In genomic region chr1:183912265-183912886, GRCh38 we compare ENCODE assay signal across 1 cellular context.
A peak's percentile ranks its signal among the peaks of the same experiment; 100 is the strongest.
TF ChIP-seq lines count a peak whose summit lies in the region.

No MANE protein-coding gene starts in this region.

TF ChIP-seq in GM12878, 131 proteins besides CTCF, POLR2A, EP300 and RAD21 (continued from another document and continues in another):
- TF ChIP-seq REST (IDR thresholded peaks at IDR 0.05; ENCODE audit: low read depth, low read length), result no peak
- TF ChIP-seq RAD51 (IDR thresholded peaks at IDR 0.05), result no peak
- no peak for TF ChIP-seq STAT3 (IDR thresholded peaks at IDR 0.05; ENCODE audit: low read depth, low read length)
- peak; percentile 66; the same call in 1 of the 2 replicates for TF ChIP-seq TCF12 (IDR thresholded peaks at IDR 0.05; ENCODE audit: low read depth, low read length)
- TF ChIP-seq MAX (IDR thresholded peaks at IDR 0.05; ENCODE audit: low read depth, low read length), result no peak
- no peak for TF ChIP-seq HDGF (IDR thresholded peaks at IDR 0.05)
- no peak for TF ChIP-seq CHD2 (IDR thresholded peaks at IDR 0.05; ENCODE audit: borderline replicate concordance, low read depth, low read length)
- TF ChIP-seq ZBED1 (IDR thresholded peaks at IDR 0.05; ENCODE audit: borderline replicate concordance), result no peak; the same call in none of the 2 replicates
- no peak for TF ChIP-seq SMAD1 (IDR thresholded peaks at IDR 0.05; ENCODE audit: low read depth, partially characterized antibody)
- peak; percentile 76 for TF ChIP-seq ATF2 (IDR thresholded peaks at IDR 0.05; ENCODE audit: low read length)
- TF ChIP-seq YY1 (IDR thresholded peaks at IDR 0.05; ENCODE audit: low read depth, low read length), result no peak
- peak; percentile 60; the same call in 1 of the 2 replicates for TF ChIP-seq ZNF24 (IDR thresholded peaks at IDR 0.05)
- peak; percentile 20; the same call in 1 of the 2 replicates for TF ChIP-seq TCF7 (IDR thresholded peaks at IDR 0.05; ENCODE audit: borderline replicate concordance)
- peak; percentile 60 for TF ChIP-seq IKZF1 (conservative IDR thresholded peaks at IDR 0.05)
- 0 out of 2 replicates have a peak, but pooled peaks have one; percentile 30 for TF ChIP-seq CBFB (IDR thresholded peaks at IDR 0.05; ENCODE audit: low read depth)
- TF ChIP-seq, protein P1, sequence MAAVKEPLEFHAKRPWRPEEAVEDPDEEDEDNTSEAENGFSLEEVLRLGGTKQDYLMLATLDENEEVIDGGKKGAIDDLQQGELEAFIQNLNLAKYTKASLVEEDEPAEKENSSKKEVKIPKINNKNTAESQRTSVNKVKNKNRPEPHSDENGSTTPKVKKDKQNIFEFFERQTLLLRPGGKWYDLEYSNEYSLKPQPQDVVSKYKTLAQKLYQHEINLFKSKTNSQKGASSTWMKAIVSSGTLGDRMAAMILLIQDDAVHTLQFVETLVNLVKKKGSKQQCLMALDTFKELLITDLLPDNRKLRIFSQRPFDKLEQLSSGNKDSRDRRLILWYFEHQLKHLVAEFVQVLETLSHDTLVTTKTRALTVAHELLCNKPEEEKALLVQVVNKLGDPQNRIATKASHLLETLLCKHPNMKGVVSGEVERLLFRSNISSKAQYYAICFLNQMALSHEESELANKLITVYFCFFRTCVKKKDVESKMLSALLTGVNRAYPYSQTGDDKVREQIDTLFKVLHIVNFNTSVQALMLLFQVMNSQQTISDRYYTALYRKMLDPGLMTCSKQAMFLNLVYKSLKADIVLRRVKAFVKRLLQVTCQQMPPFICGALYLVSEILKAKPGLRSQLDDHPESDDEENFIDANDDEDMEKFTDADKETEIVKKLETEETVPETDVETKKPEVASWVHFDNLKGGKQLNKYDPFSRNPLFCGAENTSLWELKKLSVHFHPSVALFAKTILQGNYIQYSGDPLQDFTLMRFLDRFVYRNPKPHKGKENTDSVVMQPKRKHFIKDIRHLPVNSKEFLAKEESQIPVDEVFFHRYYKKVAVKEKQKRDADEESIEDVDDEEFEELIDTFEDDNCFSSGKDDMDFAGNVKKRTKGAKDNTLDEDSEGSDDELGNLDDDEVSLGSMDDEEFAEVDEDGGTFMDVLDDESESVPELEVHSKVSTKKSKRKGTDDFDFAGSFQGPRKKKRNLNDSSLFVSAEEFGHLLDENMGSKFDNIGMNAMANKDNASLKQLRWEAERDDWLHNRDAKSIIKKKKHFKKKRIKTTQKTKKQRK (IDR thresholded peaks at IDR 0.05; ENCODE audit: low read depth, low read length), result no peak
- TF ChIP-seq, protein P2, sequence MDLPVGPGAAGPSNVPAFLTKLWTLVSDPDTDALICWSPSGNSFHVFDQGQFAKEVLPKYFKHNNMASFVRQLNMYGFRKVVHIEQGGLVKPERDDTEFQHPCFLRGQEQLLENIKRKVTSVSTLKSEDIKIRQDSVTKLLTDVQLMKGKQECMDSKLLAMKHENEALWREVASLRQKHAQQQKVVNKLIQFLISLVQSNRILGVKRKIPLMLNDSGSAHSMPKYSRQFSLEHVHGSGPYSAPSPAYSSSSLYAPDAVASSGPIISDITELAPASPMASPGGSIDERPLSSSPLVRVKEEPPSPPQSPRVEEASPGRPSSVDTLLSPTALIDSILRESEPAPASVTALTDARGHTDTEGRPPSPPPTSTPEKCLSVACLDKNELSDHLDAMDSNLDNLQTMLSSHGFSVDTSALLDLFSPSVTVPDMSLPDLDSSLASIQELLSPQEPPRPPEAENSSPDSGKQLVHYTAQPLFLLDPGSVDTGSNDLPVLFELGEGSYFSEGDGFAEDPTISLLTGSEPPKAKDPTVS (IDR thresholded peaks at IDR 0.05; ENCODE audit: low read depth, low read length), result no peak
- no peak for TF ChIP-seq E2F4 (IDR thresholded peaks at IDR 0.05; ENCODE audit: low read depth, low read length)
- TF ChIP-seq, protein P3, sequence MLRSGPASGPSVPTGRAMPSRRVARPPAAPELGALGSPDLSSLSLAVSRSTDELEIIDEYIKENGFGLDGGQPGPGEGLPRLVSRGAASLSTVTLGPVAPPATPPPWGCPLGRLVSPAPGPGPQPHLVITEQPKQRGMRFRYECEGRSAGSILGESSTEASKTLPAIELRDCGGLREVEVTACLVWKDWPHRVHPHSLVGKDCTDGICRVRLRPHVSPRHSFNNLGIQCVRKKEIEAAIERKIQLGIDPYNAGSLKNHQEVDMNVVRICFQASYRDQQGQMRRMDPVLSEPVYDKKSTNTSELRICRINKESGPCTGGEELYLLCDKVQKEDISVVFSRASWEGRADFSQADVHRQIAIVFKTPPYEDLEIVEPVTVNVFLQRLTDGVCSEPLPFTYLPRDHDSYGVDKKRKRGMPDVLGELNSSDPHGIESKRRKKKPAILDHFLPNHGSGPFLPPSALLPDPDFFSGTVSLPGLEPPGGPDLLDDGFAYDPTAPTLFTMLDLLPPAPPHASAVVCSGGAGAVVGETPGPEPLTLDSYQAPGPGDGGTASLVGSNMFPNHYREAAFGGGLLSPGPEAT (IDR thresholded peaks at IDR 0.05; ENCODE audit: low read depth), result peak; percentile 27; the same call in 1 of the 2 replicates
- no peak for TF ChIP-seq RCOR1 (conservative IDR thresholded peaks at IDR 0.05; ENCODE audit: low read depth, low read length)
- TF ChIP-seq NFYA (IDR thresholded peaks at IDR 0.05; ENCODE audit: borderline replicate concordance, low read depth, low read length), result no peak
- TF ChIP-seq, protein P4, sequence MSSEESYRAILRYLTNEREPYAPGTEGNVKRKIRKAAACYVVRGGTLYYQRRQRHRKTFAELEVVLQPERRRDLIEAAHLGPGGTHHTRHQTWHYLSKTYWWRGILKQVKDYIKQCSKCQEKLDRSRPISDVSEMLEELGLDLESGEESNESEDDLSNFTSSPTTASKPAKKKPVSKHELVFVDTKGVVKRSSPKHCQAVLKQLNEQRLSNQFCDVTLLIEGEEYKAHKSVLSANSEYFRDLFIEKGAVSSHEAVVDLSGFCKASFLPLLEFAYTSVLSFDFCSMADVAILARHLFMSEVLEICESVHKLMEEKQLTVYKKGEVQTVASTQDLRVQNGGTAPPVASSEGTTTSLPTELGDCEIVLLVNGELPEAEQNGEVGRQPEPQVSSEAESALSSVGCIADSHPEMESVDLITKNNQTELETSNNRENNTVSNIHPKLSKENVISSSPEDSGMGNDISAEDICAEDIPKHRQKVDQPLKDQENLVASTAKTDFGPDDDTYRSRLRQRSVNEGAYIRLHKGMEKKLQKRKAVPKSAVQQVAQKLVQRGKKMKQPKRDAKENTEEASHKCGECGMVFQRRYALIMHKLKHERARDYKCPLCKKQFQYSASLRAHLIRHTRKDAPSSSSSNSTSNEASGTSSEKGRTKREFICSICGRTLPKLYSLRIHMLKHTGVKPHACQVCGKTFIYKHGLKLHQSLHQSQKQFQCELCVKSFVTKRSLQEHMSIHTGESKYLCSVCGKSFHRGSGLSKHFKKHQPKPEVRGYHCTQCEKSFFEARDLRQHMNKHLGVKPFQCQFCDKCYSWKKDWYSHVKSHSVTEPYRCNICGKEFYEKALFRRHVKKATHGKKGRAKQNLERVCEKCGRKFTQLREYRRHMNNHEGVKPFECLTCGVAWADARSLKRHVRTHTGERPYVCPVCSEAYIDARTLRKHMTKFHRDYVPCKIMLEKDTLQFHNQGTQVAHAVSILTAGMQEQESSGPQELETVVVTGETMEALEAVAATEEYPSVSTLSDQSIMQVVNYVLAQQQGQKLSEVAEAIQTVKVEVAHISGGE (CRISPR knock-in tag; IDR thresholded peaks at IDR 0.05), result no peak
- 0 out of 2 replicates have a peak, but pooled peaks have one; percentile 19 for TF ChIP-seq NR2F1 (conservative IDR thresholded peaks at IDR 0.05)
- TF ChIP-seq BRCA1 (IDR thresholded peaks at IDR 0.05; ENCODE audit: low read depth, low read length), result no peak
- TF ChIP-seq, protein P5, sequence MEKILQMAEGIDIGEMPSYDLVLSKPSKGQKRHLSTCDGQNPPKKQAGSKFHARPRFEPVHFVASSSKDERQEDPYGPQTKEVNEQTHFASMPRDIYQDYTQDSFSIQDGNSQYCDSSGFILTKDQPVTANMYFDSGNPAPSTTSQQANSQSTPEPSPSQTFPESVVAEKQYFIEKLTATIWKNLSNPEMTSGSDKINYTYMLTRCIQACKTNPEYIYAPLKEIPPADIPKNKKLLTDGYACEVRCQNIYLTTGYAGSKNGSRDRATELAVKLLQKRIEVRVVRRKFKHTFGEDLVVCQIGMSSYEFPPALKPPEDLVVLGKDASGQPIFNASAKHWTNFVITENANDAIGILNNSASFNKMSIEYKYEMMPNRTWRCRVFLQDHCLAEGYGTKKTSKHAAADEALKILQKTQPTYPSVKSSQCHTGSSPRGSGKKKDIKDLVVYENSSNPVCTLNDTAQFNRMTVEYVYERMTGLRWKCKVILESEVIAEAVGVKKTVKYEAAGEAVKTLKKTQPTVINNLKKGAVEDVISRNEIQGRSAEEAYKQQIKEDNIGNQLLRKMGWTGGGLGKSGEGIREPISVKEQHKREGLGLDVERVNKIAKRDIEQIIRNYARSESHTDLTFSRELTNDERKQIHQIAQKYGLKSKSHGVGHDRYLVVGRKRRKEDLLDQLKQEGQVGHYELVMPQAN (conservative IDR thresholded peaks at IDR 0.05), result no peak
- no peak for TF ChIP-seq ZNF207 (IDR thresholded peaks at IDR 0.05; ENCODE audit: borderline replicate concordance)
- TF ChIP-seq CREB1 (IDR thresholded peaks at IDR 0.05; ENCODE audit: low read depth), result peak; percentile 32; the same call in 1 of the 2 replicates
- TF ChIP-seq ATF7 (IDR thresholded peaks at IDR 0.05; ENCODE audit: low read depth), result peak; percentile 48; the same call in 1 of the 2 replicates
- no peak for TF ChIP-seq POU2F2 (IDR thresholded peaks at IDR 0.05; ENCODE audit: borderline replicate concordance, low read depth, low read length)
- no peak for TF ChIP-seq YBX1 (IDR thresholded peaks at IDR 0.05)
- TF ChIP-seq, protein P6, sequence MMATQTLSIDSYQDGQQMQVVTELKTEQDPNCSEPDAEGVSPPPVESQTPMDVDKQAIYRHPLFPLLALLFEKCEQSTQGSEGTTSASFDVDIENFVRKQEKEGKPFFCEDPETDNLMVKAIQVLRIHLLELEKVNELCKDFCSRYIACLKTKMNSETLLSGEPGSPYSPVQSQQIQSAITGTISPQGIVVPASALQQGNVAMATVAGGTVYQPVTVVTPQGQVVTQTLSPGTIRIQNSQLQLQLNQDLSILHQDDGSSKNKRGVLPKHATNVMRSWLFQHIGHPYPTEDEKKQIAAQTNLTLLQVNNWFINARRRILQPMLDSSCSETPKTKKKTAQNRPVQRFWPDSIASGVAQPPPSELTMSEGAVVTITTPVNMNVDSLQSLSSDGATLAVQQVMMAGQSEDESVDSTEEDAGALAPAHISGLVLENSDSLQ (IDR thresholded peaks at IDR 0.05), result peak; percentile 80
- TF ChIP-seq MTA2 (IDR thresholded peaks at IDR 0.05; ENCODE audit: low read depth), result peak; percentile 81
- TF ChIP-seq, protein P7, sequence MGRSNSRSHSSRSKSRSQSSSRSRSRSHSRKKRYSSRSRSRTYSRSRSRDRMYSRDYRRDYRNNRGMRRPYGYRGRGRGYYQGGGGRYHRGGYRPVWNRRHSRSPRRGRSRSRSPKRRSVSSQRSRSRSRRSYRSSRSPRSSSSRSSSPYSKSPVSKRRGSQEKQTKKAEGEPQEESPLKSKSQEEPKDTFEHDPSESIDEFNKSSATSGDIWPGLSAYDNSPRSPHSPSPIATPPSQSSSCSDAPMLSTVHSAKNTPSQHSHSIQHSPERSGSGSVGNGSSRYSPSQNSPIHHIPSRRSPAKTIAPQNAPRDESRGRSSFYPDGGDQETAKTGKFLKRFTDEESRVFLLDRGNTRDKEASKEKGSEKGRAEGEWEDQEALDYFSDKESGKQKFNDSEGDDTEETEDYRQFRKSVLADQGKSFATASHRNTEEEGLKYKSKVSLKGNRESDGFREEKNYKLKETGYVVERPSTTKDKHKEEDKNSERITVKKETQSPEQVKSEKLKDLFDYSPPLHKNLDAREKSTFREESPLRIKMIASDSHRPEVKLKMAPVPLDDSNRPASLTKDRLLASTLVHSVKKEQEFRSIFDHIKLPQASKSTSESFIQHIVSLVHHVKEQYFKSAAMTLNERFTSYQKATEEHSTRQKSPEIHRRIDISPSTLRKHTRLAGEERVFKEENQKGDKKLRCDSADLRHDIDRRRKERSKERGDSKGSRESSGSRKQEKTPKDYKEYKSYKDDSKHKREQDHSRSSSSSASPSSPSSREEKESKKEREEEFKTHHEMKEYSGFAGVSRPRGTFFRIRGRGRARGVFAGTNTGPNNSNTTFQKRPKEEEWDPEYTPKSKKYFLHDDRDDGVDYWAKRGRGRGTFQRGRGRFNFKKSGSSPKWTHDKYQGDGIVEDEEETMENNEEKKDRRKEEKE (IDR thresholded peaks at IDR 0.05), result no peak
